In genomic region chr14:78313499-78313898, GRCh38 we compare ENCODE assay signal across 22 cellular contexts.
DNase-seq lines count a peak whose midpoint lies in the region; ATAC-seq, FAIRE-seq and TF ChIP-seq lines count a peak whose summit lies in the region.
"Had no signal": no experiment of that assay in that cellular context is flagged by ENCODE, and none has a peak within 500 bp of the region (broad histone marks: within the 10 kb centered on the region; RNA-seq: fewer than 3 reads in every experiment).

No MANE protein-coding gene starts in this region.

- no peaks in the 10 kb centered on the region for H3K9me3 Mint-ChIP-seq in nephron

- H3K4me1 Mint-ChIP-seq in nephron = peaks cover 50% of the 10 kb centered on the region
- H3K4me1 Mint-ChIP-seq: CD4-positive, alpha-beta memory T cell; CD4-positive, CD25-positive, alpha-beta regulatory T cell; CD8-positive, alpha-beta memory T cell had no signal

- peak overlapping the region in 2 of 3 experiments; percentile 8 to 15 for H3K27ac Mint-ChIP-seq in nephron
- H3K27ac Mint-ChIP-seq: CD14-positive monocyte; CD4-positive, alpha-beta memory T cell; CD4-positive, CD25-positive, alpha-beta regulatory T cell; CD8-positive, alpha-beta memory T cell had no signal

- TF ChIP-seq CTCF in nephron (IDR thresholded peaks at IDR 0.05; ENCODE audit: unreplicated experiment in 3 of 3) = no peak

- DNase-seq in frontal cortex (ENCODE audit: low spot score in 2 of 2) = no peak
- no peak for DNase-seq in DMS114 treated with DMSO at 0.1 percent for 48 hours (lab: John Stamatoyannopoulos, UW; ENCODE audit: unreplicated experiment)
- no peak for DNase-seq in T1000 (lab: John Stamatoyannopoulos, UW)
- no peak for DNase-seq in NCI-H510A (lab: John Stamatoyannopoulos, UW)
- DNase-seq: 8988T; ACHN; BE2C; C1 segment of cervical spinal cord; CD4-positive, alpha-beta memory T cell; CD4-positive, CD25-positive, alpha-beta regulatory T cell; CD8-positive, alpha-beta memory T cell; COR-L47; DMS 273 treated with DMSO at 0.1 percent for 48 hours; DMS79 treated with DMSO at 0.1 percent for 48 hours had no signal

- FAIRE-seq in endometrium (lab: Jason Lieb, UNC) = peak; percentile 53
- FAIRE-seq in frontal cortex (lab: Jason Lieb, UNC) = peak; percentile 56
- FAIRE-seq: A204.1, G401.6, GM12891, GM19239 had no signal

- no peaks in the 10 kb centered on the region for H3K36me3 Mint-ChIP-seq in nephron (ENCODE audit: low read depth)
- H3K36me3 Mint-ChIP-seq: CD14-positive monocyte; CD4-positive, alpha-beta memory T cell; CD4-positive, CD25-positive, alpha-beta regulatory T cell; CD8-positive, alpha-beta memory T cell had no signal

- H3K4me3 Mint-ChIP-seq in nephron = no peak overlapping the region
- H3K4me3 Mint-ChIP-seq: CD14-positive monocyte; CD4-positive, alpha-beta memory T cell; CD4-positive, CD25-positive, alpha-beta regulatory T cell; CD8-positive, alpha-beta memory T cell had no signal

- H3K27me3 Mint-ChIP-seq in nephron (ENCODE audit: low read depth) = no peaks in the 10 kb centered on the region

- no peak for ATAC-seq in HG02852 (IDR thresholded peaks at IDR 0.05; ENCODE audit: unreplicated experiment)
